ENCODE assay signal across 16 cellular contexts in the genomic region with DNA sequence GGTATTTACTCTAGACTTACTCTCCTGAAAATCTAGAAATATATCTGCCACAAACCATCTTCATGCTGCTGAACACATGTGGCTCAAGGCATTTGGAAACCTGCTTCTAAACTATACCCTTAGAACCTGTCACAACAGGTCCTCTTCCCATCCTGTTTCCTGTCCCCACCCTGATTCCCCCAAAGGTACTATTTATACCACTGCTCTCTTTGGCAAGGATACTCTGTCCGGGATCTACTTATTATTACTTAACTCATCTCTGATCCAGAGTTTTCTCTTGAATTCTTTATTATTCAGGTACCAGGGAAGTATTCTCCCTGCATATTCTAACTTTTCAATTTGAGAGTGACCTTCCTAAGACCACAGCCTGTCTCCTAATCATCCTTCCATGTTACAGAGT. TPM values are rescaled to one million over a fixed set of nuclear protein-coding genes. Genes with fewer than 3 reads are reported as not detected.
A peak's percentile ranks its signal among the peaks of the same experiment; 100 is the strongest.
DNase-seq lines count a peak whose midpoint lies in the region; ATAC-seq and TF ChIP-seq lines count a peak whose summit lies in the region.
"Had no signal": no experiment of that assay in that cellular context is flagged by ENCODE, and none has a peak within 500 bp of the region (broad histone marks: within the 10 kb centered on the region; RNA-seq: fewer than 3 reads in every experiment).

No MANE protein-coding gene starts in this region.

- H3K9me3 ChIP-seq in CD4-positive, alpha-beta memory T cell (ENCODE audit: control insufficient read depth in 1 of 2, low read length in 2 of 2): no peaks in the 10 kb centered on the region
- no peaks in the 10 kb centered on the region for H3K9me3 ChIP-seq in naive thymus-derived CD4-positive, alpha-beta T cell (ENCODE audit: control insufficient read depth in 2 of 3, low read length in 3 of 3)
- no peaks in the 10 kb centered on the region for H3K9me3 ChIP-seq in tibial nerve
- H3K9me3 ChIP-seq: SK-N-SH, tibial artery had no signal

- peak overlapping the region; percentile 32 for H3K27ac Mint-ChIP-seq in activated CD4-positive, alpha-beta T cell treated with anti-CD3 and anti-CD28 coated beads for 36 hours
- H3K27ac Mint-ChIP-seq in CD4-positive, alpha-beta memory T cell: peak overlapping the region; percentile 10 to 79 (median 57)
- peak overlapping the region; percentile 71 for H3K27ac Mint-ChIP-seq in activated T-helper 17 cell treated with anti-CD3 and anti-CD28 coated beads, Interleukin-2, amount 50 U/mL, for 72 hours
- peak overlapping the region; percentile 9 to 90 (median 61) for H3K27ac Mint-ChIP-seq in naive thymus-derived CD4-positive, alpha-beta T cell

- H3K27ac ChIP-seq in CD4-positive, alpha-beta memory T cell (ENCODE audit: low read depth, low read length): no peak overlapping the region
- H3K27ac ChIP-seq in naive thymus-derived CD4-positive, alpha-beta T cell (ENCODE audit: low read depth, low read length): peak overlapping the region; percentile 43
- H3K27ac ChIP-seq in tibial nerve: no peak overlapping the region
- H3K27ac ChIP-seq: GM23248, tibial artery had no signal

- H3K4me1 ChIP-seq in CD4-positive, alpha-beta memory T cell (ENCODE audit: insufficient read depth, low read length): peaks cover 14% of the 10 kb centered on the region
- H3K4me1 ChIP-seq in naive thymus-derived CD4-positive, alpha-beta T cell (ENCODE audit: control insufficient read depth in 2 of 2, insufficient read depth in 2 of 2, low read length in 2 of 2): peaks cover 0 to 20% of the 10 kb centered on the region in 2 donors
- peaks cover 0 to 3% (median 0%) of the 10 kb centered on the region in 4 donors for H3K4me1 ChIP-seq in tibial nerve

- no peak overlapping the region for H3K4me3 ChIP-seq in CD4-positive, alpha-beta memory T cell (ENCODE audit: low read length in 2 of 2)
- H3K4me3 ChIP-seq in naive thymus-derived CD4-positive, alpha-beta T cell (ENCODE audit: low read length): no peak overlapping the region
- H3K4me3 ChIP-seq in tibial nerve: no peak overlapping the region
- H3K4me3 ChIP-seq: GM23248, tibial artery had no signal

- no peak overlapping the region for H3K4me3 Mint-ChIP-seq in activated CD4-positive, alpha-beta T cell treated with anti-CD3 and anti-CD28 coated beads for 36 hours
- no peak overlapping the region for H3K4me3 Mint-ChIP-seq in CD4-positive, alpha-beta memory T cell
- no peak overlapping the region for H3K4me3 Mint-ChIP-seq in activated T-helper 17 cell treated with anti-CD3 and anti-CD28 coated beads, Interleukin-2, amount 50 U/mL, for 72 hours
- H3K4me3 Mint-ChIP-seq in naive thymus-derived CD4-positive, alpha-beta T cell: peak overlapping the region in 5 of 10 donors; percentile 6 to 56 (median 25)

- no peak for TF ChIP-seq EP300 in tibial nerve (IDR thresholded peaks at IDR 0.05)

- intact Hi-C loops in activated CD4-positive, alpha-beta T cell treated with anti-CD3 and anti-CD28 coated beads for 36 hours (cut with DNase I, micrococcal nuclease): no loop called here
- intact Hi-C loops in CD4-positive, alpha-beta memory T cell (cut with micrococcal nuclease): no loop called here
- intact Hi-C loops in naive thymus-derived CD4-positive, alpha-beta T cell (cut with micrococcal nuclease): no loop called here

- H3K27me3 ChIP-seq in CD4-positive, alpha-beta memory T cell (ENCODE audit: insufficient read depth, low read length): no peaks in the 10 kb centered on the region
- no peaks in the 10 kb centered on the region for H3K27me3 ChIP-seq in naive thymus-derived CD4-positive, alpha-beta T cell (ENCODE audit: control insufficient read depth in 2 of 2, insufficient read depth in 2 of 2, low read length in 2 of 2)
- no peaks in the 10 kb centered on the region for H3K27me3 ChIP-seq in tibial nerve
- H3K27me3 ChIP-seq: tibial artery had no signal

- WGBS in tibial nerve, 2 donors: 41 to 68% methylated on average over 1 of the region's 1 CpG

- POLR2A ChIA-PET in activated CD4-positive, alpha-beta T cell treated with anti-CD3 and anti-CD28 coated beads for 36 hours (lab: Charles Lee): no interaction called here
- POLR2A ChIA-PET in CD4-positive, alpha-beta memory T cell (lab: Charles Lee; ENCODE audit: partially characterized antibody): interaction anchor here (0.6 kb wide), 1 partner anchor 116 kb away, joined by 4 read pairs; no protein-coding TSS in a partner anchor
- POLR2A ChIA-PET in naive thymus-derived CD4-positive, alpha-beta T cell (lab: Charles Lee): interaction anchor here (0.6 kb wide), 1 partner anchor 25 kb away, joined by 3 read pairs; no protein-coding TSS in a partner anchor

- peaks cover 35% of the 10 kb centered on the region for H3K4me1 Mint-ChIP-seq in activated CD4-positive, alpha-beta T cell treated with anti-CD3 and anti-CD28 coated beads for 36 hours
- peaks cover 27 to 37% (median 33%) of the 10 kb centered on the region in 4 donors for H3K4me1 Mint-ChIP-seq in CD4-positive, alpha-beta memory T cell
- peaks cover 29% of the 10 kb centered on the region for H3K4me1 Mint-ChIP-seq in activated T-helper 17 cell treated with anti-CD3 and anti-CD28 coated beads, Interleukin-2, amount 50 U/mL, for 72 hours
- peaks cover 25 to 41% (median 35%) of the 10 kb centered on the region in 7 donors for H3K4me1 Mint-ChIP-seq in naive thymus-derived CD4-positive, alpha-beta T cell

- CTCF ChIA-PET in activated CD4-positive, alpha-beta T cell treated with anti-CD3 and anti-CD28 coated beads for 36 hours (lab: Charles Lee): interaction anchor here (0.7 to 1.3 kb wide), 2 partner anchors 27 to 121 kb away, joined by 3 read pairs; no protein-coding TSS in a partner anchor
- CTCF ChIA-PET in CD4-positive, alpha-beta memory T cell (lab: Charles Lee; ENCODE audit: partially characterized antibody): interaction anchor here (0.9 to 5.0 kb wide), 2 partner anchors 13 to 49 kb away, joined by 3 to 60 read pairs; no protein-coding TSS in a partner anchor
- CTCF ChIA-PET in naive thymus-derived CD4-positive, alpha-beta T cell (lab: Charles Lee): no interaction called here

- no peak for ATAC-seq in activated CD4-positive, alpha-beta T cell treated with anti-CD3 and anti-CD28 coated beads for 36 hours
- no peak for ATAC-seq in activated T-helper 17 cell treated with anti-CD3 and anti-CD28 coated beads, Interleukin-2, amount 50 U/mL, for 72 hours (replicated peaks)
- ATAC-seq in naive thymus-derived CD4-positive, alpha-beta T cell: no peak
- ATAC-seq: sciatic nerve had no signal

- no peaks in the 10 kb centered on the region for H3K36me3 ChIP-seq in CD4-positive, alpha-beta memory T cell (ENCODE audit: insufficient read depth, low read length)
- H3K36me3 ChIP-seq in naive thymus-derived CD4-positive, alpha-beta T cell (ENCODE audit: control insufficient read depth in 2 of 3, insufficient read depth in 3 of 3, low read length in 3 of 3): peaks cover 0 to 11% (median 0%) of the 10 kb centered on the region in 3 experiments
- peaks cover 0 to 7% (median 0%) of the 10 kb centered on the region in 3 donors for H3K36me3 ChIP-seq in tibial nerve

- DNase-seq in activated CD4-positive, alpha-beta T cell treated with anti-CD3 and anti-CD28 coated beads for 36 hours: no peak
- no peak for DNase-seq in activated CD4-positive, alpha-beta T cell treated with anti-CD3 and anti-CD28 coated beads for 1 hour
- no peak for DNase-seq in CD4-positive, alpha-beta memory T cell
- no peak for DNase-seq in naive thymus-derived CD4-positive, alpha-beta T cell
- DNase-seq in tibial nerve (ENCODE audit: low spot score in 2 of 2) (no peak), A172 (ENCODE audit: low spot score) (no peak), NCI-H1417 treated with DMSO at 0.1 percent for 48 hours (lab: John Stamatoyannopoulos, UW) (no peak)
- DNase-seq: activated CD8-positive, alpha-beta memory T cell treated with anti-CD3 and anti-CD28 coated beads, Interleukin-2, amount 50 U/mL, for 4 hours; amygdala; GM23248; NCI-H1694 treated with DMSO at 0.1 percent for 48 hours; NCI-H510A; SK-N-SH; tibial artery had no signal

- no peaks in the 10 kb centered on the region for H3K27me3 Mint-ChIP-seq in activated CD4-positive, alpha-beta T cell treated with anti-CD3 and anti-CD28 coated beads for 36 hours
- no peaks in the 10 kb centered on the region for H3K27me3 Mint-ChIP-seq in CD4-positive, alpha-beta memory T cell
- no peaks in the 10 kb centered on the region for H3K27me3 Mint-ChIP-seq in activated T-helper 17 cell treated with anti-CD3 and anti-CD28 coated beads, Interleukin-2, amount 50 U/mL, for 72 hours
- no peaks in the 10 kb centered on the region for H3K27me3 Mint-ChIP-seq in naive thymus-derived CD4-positive, alpha-beta T cell

- TF ChIP-seq CTCF in tibial nerve (IDR thresholded peaks at IDR 0.05): no peak

- no peaks in the 10 kb centered on the region for H3K9me3 Mint-ChIP-seq in activated CD4-positive, alpha-beta T cell treated with anti-CD3 and anti-CD28 coated beads for 36 hours (ENCODE audit: low read depth)
- H3K9me3 Mint-ChIP-seq in CD4-positive, alpha-beta memory T cell: no peaks in the 10 kb centered on the region
- H3K9me3 Mint-ChIP-seq in activated T-helper 17 cell treated with anti-CD3 and anti-CD28 coated beads, Interleukin-2, amount 50 U/mL, for 72 hours: no peaks in the 10 kb centered on the region
- no peaks in the 10 kb centered on the region for H3K9me3 Mint-ChIP-seq in naive thymus-derived CD4-positive, alpha-beta T cell

- peaks cover 22% of the 10 kb centered on the region for H3K36me3 Mint-ChIP-seq in activated CD4-positive, alpha-beta T cell treated with anti-CD3 and anti-CD28 coated beads for 36 hours (ENCODE audit: low read depth)
- H3K36me3 Mint-ChIP-seq in CD4-positive, alpha-beta memory T cell: peaks cover 14 to 25% of the 10 kb centered on the region in 2 donors
- peaks cover 65% of the 10 kb centered on the region for H3K36me3 Mint-ChIP-seq in activated T-helper 17 cell treated with anti-CD3 and anti-CD28 coated beads, Interleukin-2, amount 50 U/mL, for 72 hours (ENCODE audit: low read depth)
- H3K36me3 Mint-ChIP-seq in naive thymus-derived CD4-positive, alpha-beta T cell: peaks cover 0 to 21% (median 13%) of the 10 kb centered on the region in 5 donors

- no peak for TF ChIP-seq POLR2A in tibial nerve (IDR thresholded peaks at IDR 0.05)

RNA-seq across cellular contexts. Expression of a gene that starts 33.4 kb away (rescaled TPM):
- total RNA-seq in activated CD4-positive, alpha-beta T cell treated with anti-CD3 and anti-CD28 coated beads for 36 hours: 100 to 1,000 TPM in 1 of 2 experiments, 10 to 100 TPM in 1; 96.5 to 117 TPM
- 10 to 100 TPM; 31.2 to 32.9 TPM for total RNA-seq in CD4-positive, alpha-beta memory T cell
- 1 to 10 TPM in 1 of 2 donors, under 1 TPM in 1; 0.61 to 2.5 TPM for polyA plus RNA-seq in CD4-positive, alpha-beta memory T cell
- 100 to 1,000 TPM in 1 of 2 donors, 10 to 100 TPM in 1; 78.4 to 181 TPM for total RNA-seq in activated T-helper 17 cell treated with anti-CD3 and anti-CD28 coated beads, Interleukin-2, amount 50 U/mL, for 72 hours
- total RNA-seq in naive thymus-derived CD4-positive, alpha-beta T cell: 100 to 1,000 TPM in 2 of 5 experiments, 10 to 100 TPM in 3; 22.3 to 228 (median 81.6) TPM
- polyA plus RNA-seq in naive thymus-derived CD4-positive, alpha-beta T cell: 1 to 10 TPM; 1.3 to 2.3 TPM
- 10 to 100 TPM; 18.4 to 42.8 (median 30.0) TPM for total RNA-seq in tibial nerve
- 75.5 and 90.6 TPM in 2 replicates for total RNA-seq in A172 (2014; rRNA removed; shearing (Covaris generic))

RNA-seq across cellular contexts. Expression of a gene that starts 48.6 kb away (rescaled TPM):
- total RNA-seq in activated CD4-positive, alpha-beta T cell treated with anti-CD3 and anti-CD28 coated beads for 36 hours: 1 to 10 TPM; 3.8 to 4.0 TPM
- 10 to 100 TPM; 11.4 to 13.8 TPM for total RNA-seq in CD4-positive, alpha-beta memory T cell
- polyA plus RNA-seq in CD4-positive, alpha-beta memory T cell: 1 to 10 TPM; 1.9 to 4.5 TPM
- 1 to 10 TPM; 4.9 to 9.2 TPM for total RNA-seq in activated T-helper 17 cell treated with anti-CD3 and anti-CD28 coated beads, Interleukin-2, amount 50 U/mL, for 72 hours
- 10 to 100 TPM in 3 of 5 experiments, 1 to 10 TPM in 2; 7.5 to 12.8 (median 11.3) TPM for total RNA-seq in naive thymus-derived CD4-positive, alpha-beta T cell
- 1 to 10 TPM; 3.3 to 4.5 TPM for polyA plus RNA-seq in naive thymus-derived CD4-positive, alpha-beta T cell
- 1 to 10 TPM; 2.8 to 6.0 (median 3.5) TPM for total RNA-seq in tibial nerve
- total RNA-seq in A172 (2014; rRNA removed; shearing (Covaris generic)): 1.5 and 2.5 TPM in 2 replicates

RNA-seq across cellular contexts. Expression of a gene that starts 51.1 kb away (rescaled TPM):
- total RNA-seq in activated CD4-positive, alpha-beta T cell treated with anti-CD3 and anti-CD28 coated beads for 36 hours: 1 to 10 TPM; 8.5 to 8.7 TPM
- 1 to 10 TPM; 1.0 to 2.2 TPM for total RNA-seq in CD4-positive, alpha-beta memory T cell
- polyA plus RNA-seq in CD4-positive, alpha-beta memory T cell: under 1 TPM in 1 of 2 donors, not detected in 1; 0.52 TPM
- 10 to 100 TPM in 1 of 2 donors, 1 to 10 TPM in 1; 4.8 to 13.4 TPM for total RNA-seq in activated T-helper 17 cell treated with anti-CD3 and anti-CD28 coated beads, Interleukin-2, amount 50 U/mL, for 72 hours
- 1 to 10 TPM in 1 of 5 experiments, under 1 TPM in 2, not detected in 2; 0.69 to 3.0 (median 0.79) TPM for total RNA-seq in naive thymus-derived CD4-positive, alpha-beta T cell
- polyA plus RNA-seq in naive thymus-derived CD4-positive, alpha-beta T cell: not detected
- 1 to 10 TPM in 1 of 4 donors, under 1 TPM in 1, not detected in 2; 0.44 to 1.2 TPM for total RNA-seq in tibial nerve
- total RNA-seq in A172 (2014; rRNA removed; shearing (Covaris generic)): 3.3 and 3.9 TPM in 2 replicates

RNA-seq across cellular contexts. Expression of a gene that starts 57.4 kb away (rescaled TPM):
- 1,000 to 10,000 TPM; 2,164 to 2,505 TPM for total RNA-seq in activated CD4-positive, alpha-beta T cell treated with anti-CD3 and anti-CD28 coated beads for 36 hours
- 1,000 to 10,000 TPM; 3,285 to 3,424 TPM for total RNA-seq in CD4-positive, alpha-beta memory T cell
- 1,000 to 10,000 TPM; 5,402 to 5,583 TPM for polyA plus RNA-seq in CD4-positive, alpha-beta memory T cell
- 1,000 to 10,000 TPM; 2,238 to 2,546 TPM for total RNA-seq in activated T-helper 17 cell treated with anti-CD3 and anti-CD28 coated beads, Interleukin-2, amount 50 U/mL, for 72 hours
- total RNA-seq in naive thymus-derived CD4-positive, alpha-beta T cell: 1,000 to 10,000 TPM; 1,887 to 3,452 (median 3,095) TPM
- polyA plus RNA-seq in naive thymus-derived CD4-positive, alpha-beta T cell: 1,000 to 10,000 TPM; 5,029 to 6,337 TPM
- 100 to 1,000 TPM; 431 to 573 (median 517) TPM for total RNA-seq in tibial nerve
- total RNA-seq in A172 (2014; rRNA removed; shearing (Covaris generic)): 697 and 1,197 TPM in 2 replicates

RNA-seq across cellular contexts. Expression of a gene that starts 59.5 kb away (rescaled TPM):
- 10 to 100 TPM; 13.6 to 17.4 TPM for total RNA-seq in activated CD4-positive, alpha-beta T cell treated with anti-CD3 and anti-CD28 coated beads for 36 hours
- 1 to 10 TPM; 4.0 to 6.3 TPM for total RNA-seq in CD4-positive, alpha-beta memory T cell
- polyA plus RNA-seq in CD4-positive, alpha-beta memory T cell: 1 to 10 TPM; 3.0 to 8.7 TPM
- 10 to 100 TPM in 1 of 2 donors, 1 to 10 TPM in 1; 4.1 to 22.4 TPM for total RNA-seq in activated T-helper 17 cell treated with anti-CD3 and anti-CD28 coated beads, Interleukin-2, amount 50 U/mL, for 72 hours
- 10 to 100 TPM; 11.0 to 50.2 (median 16.4) TPM for total RNA-seq in naive thymus-derived CD4-positive, alpha-beta T cell
- polyA plus RNA-seq in naive thymus-derived CD4-positive, alpha-beta T cell: 10 to 100 TPM; 12.2 to 19.2 TPM
- 100 to 1,000 TPM; 189 to 298 (median 196) TPM for total RNA-seq in tibial nerve
- 246 and 286 TPM in 2 replicates for total RNA-seq in A172 (2014; rRNA removed; shearing (Covaris generic))
